In genomic region chr11:72041364-72042058, GRCh38 we compare ENCODE assay signal across 9 cellular contexts. TPM values are rescaled to one million over a fixed set of nuclear protein-coding genes. Genes with fewer than 3 reads are reported as not detected.
DNase-seq lines count a peak whose midpoint lies in the region; TF ChIP-seq lines count a peak whose summit lies in the region.
"Had no signal": no experiment of that assay in that cellular context is flagged by ENCODE, and none has a peak within 500 bp of the region (broad histone marks: within the 10 kb centered on the region; RNA-seq: fewer than 3 reads in every experiment).

No MANE protein-coding gene starts in this region.

- H3K27ac ChIP-seq in Peyer's patch (peak overlapping the region; percentile 90 to 96 (median 90)), neural progenitor cell (peak overlapping the region; percentile 90)

- H3K4me2 ChIP-seq in neural progenitor cell = peak overlapping the region; percentile 78

- peak overlapping the region; percentile 4 for H3K9ac ChIP-seq in neural progenitor cell

- H4K20me1 ChIP-seq in neural progenitor cell (ENCODE audit: low read depth) = peaks cover 17% of the 10 kb centered on the region

- peaks cover 85% of the 10 kb centered on the region for H3K79me2 ChIP-seq in neural progenitor cell (ENCODE audit: low read depth)

- H3K27me3 Mint-ChIP-seq in neural progenitor cell (ENCODE audit: insufficient read depth, low read depth) (peaks cover 2% of the 10 kb centered on the region), type B pancreatic cell (no peaks in the 10 kb centered on the region)

- no peak overlapping the region for H3K27ac Mint-ChIP-seq in neural progenitor cell
- no peak overlapping the region for H3K27ac Mint-ChIP-seq in type B pancreatic cell
- H3K27ac Mint-ChIP-seq: T-helper 1 cell treated with Interleukin-12 subunit alpha and Interleukin-12 subunit beta and Interleukin-4 antibody, amounts not matched to agents 30 μg/mL and 1 μg/mL, for 36 hours had no signal

- H3K4me1 ChIP-seq in Peyer's patch = peaks cover 0 to 36% (median 25%) of the 10 kb centered on the region in 4 donors
- peaks cover 51% of the 10 kb centered on the region for H3K4me1 ChIP-seq in neural progenitor cell

- no peaks in the 10 kb centered on the region for H3K9me3 ChIP-seq in Peyer's patch
- no peaks in the 10 kb centered on the region for H3K9me3 ChIP-seq in neural progenitor cell (ENCODE audit: low read depth)

- H3K36me3 Mint-ChIP-seq in neural progenitor cell (no peaks in the 10 kb centered on the region), type B pancreatic cell (no peaks in the 10 kb centered on the region)

- H2AFZ ChIP-seq in neural progenitor cell (replicated peaks) = no peak overlapping the region

- H3K4me3 ChIP-seq in Peyer's patch = peak overlapping the region; percentile 41 to 65 (median 59)
- peak overlapping the region; percentile 54 for H3K4me3 ChIP-seq in neural progenitor cell

- H3K36me3 ChIP-seq in Peyer's patch = no peaks in the 10 kb centered on the region
- H3K36me3 ChIP-seq in neural progenitor cell = no peaks in the 10 kb centered on the region

- DNase-seq in COLO668 (lab: John Stamatoyannopoulos, UW; ENCODE audit: unreplicated experiment) (peak; percentile 50), HT-29 (ENCODE audit: low spot score) (peak; percentile 76), Peyer's patch (peak; percentile 57 to 82 (median 79)), germinal center (ENCODE audit: low spot score) (peak; percentile 37), neural progenitor cell (ENCODE audit: low spot score) (peak; percentile 92), type B pancreatic cell (ENCODE audit: extremely low spot score, unreplicated experiment) (peak; percentile 75), mesenteric fat pad (ENCODE audit: low spot score) (no peak)
- DNase-seq in activated naive CD4-positive, alpha-beta T cell treated with anti-CD3 and anti-CD28 coated beads, Interleukin-2, amount 50 U/mL, for 16 hours = peak; percentile 44

- peaks cover 56% of the 10 kb centered on the region for H3F3A ChIP-seq in neural progenitor cell (ENCODE audit: low read depth)

- H3K9me3 Mint-ChIP-seq in neural progenitor cell (no peaks in the 10 kb centered on the region), type B pancreatic cell (no peaks in the 10 kb centered on the region)
- H3K9me3 Mint-ChIP-seq: T-helper 1 cell treated with Interleukin-12 subunit alpha and Interleukin-12 subunit beta and Interleukin-4 antibody, amounts not matched to agents 30 μg/mL and 1 μg/mL, for 36 hours had no signal

- TF ChIP-seq POLR2A in Peyer's patch (IDR thresholded peaks at IDR 0.05) = peak; percentile 39 to 49

- TF ChIP-seq CTCF in Peyer's patch (IDR thresholded peaks at IDR 0.05) (no peak), neural progenitor cell (IDR thresholded peaks at IDR 0.05) (no peak), type B pancreatic cell (conservative IDR thresholded peaks at IDR 0.05) (no peak)

- H3K4me3 Mint-ChIP-seq in neural progenitor cell (no peak overlapping the region), type B pancreatic cell (no peak overlapping the region)
- H3K4me3 Mint-ChIP-seq: T-helper 1 cell treated with Interleukin-12 subunit alpha and Interleukin-12 subunit beta and Interleukin-4 antibody, amounts not matched to agents 30 μg/mL and 1 μg/mL, for 36 hours had no signal

- H3K4me1 Mint-ChIP-seq in neural progenitor cell = peaks cover 25% of the 10 kb centered on the region
- H3K4me1 Mint-ChIP-seq in type B pancreatic cell (ENCODE audit: unreplicated experiment) = peaks cover 31% of the 10 kb centered on the region

- H3K27me3 ChIP-seq in Peyer's patch (no peaks in the 10 kb centered on the region), neural progenitor cell (no peaks in the 10 kb centered on the region)

RNA-seq across cellular contexts. Expression of gene NUMA1, which starts 38.8 kb away (rescaled TPM):
- 214 and 241 TPM in 2 replicates for total RNA-seq in HT-29 (2014; rRNA removed; shearing (Covaris generic))
- total RNA-seq in Peyer's patch (100 to 1,000 TPM; 297 to 512 (median 388) TPM), neural progenitor cell (ENCODE audit: low replicate concordance) (130 and 337 TPM in 2 replicates), type B pancreatic cell (ENCODE audit: low replicate concordance) (183 and 225 TPM in 2 replicates), mesenteric fat pad (100 TPM)

RNA-seq across cellular contexts. Expression of gene LRRC51, which starts 39.1 kb away (rescaled TPM):
- total RNA-seq in HT-29 (2014; rRNA removed; shearing (Covaris generic)) = 26.4 and 33.5 TPM in 2 replicates
- total RNA-seq in Peyer's patch = 1 to 10 TPM; 2.8 to 7.4 (median 6.0) TPM
- 10.5 and 15.0 TPM in 2 replicates for total RNA-seq in neural progenitor cell (ENCODE audit: low replicate concordance)
- total RNA-seq in type B pancreatic cell (ENCODE audit: low replicate concordance) = 7.9 and 14.7 TPM in 2 replicates
- total RNA-seq in mesenteric fat pad = 7.0 TPM

RNA-seq across cellular contexts. Expression of gene IL18BP, which starts 42.8 kb away (rescaled TPM):
- total RNA-seq in HT-29 (2014; rRNA removed; shearing (Covaris generic)) = 3.4 and 5.8 TPM in 2 replicates
- 10 to 100 TPM; 16.1 to 45.4 (median 28.2) TPM for total RNA-seq in Peyer's patch
- total RNA-seq in neural progenitor cell (ENCODE audit: low replicate concordance) = 7.5 and 10.3 TPM in 2 replicates
- 10.6 and 15.7 TPM in 2 replicates for total RNA-seq in type B pancreatic cell (ENCODE audit: low replicate concordance)
- total RNA-seq in mesenteric fat pad = 13.1 TPM
